12 cellular contexts compared by ENCODE assay signal in genomic region chr7:106418526-106418925, GRCh38.
DNase-seq lines count a peak whose midpoint lies in the region; ATAC-seq and TF ChIP-seq lines count a peak whose summit lies in the region.
"Had no signal": no experiment of that assay in that cellular context is flagged by ENCODE, and none has a peak within 500 bp of the region (broad histone marks: within the 10 kb centered on the region; RNA-seq: fewer than 3 reads in every experiment).

No MANE protein-coding gene starts in this region.

- H3K4me3 ChIP-seq in esophagus (ENCODE audit: low read depth in 1 of 2, low read length in 2 of 2), result no peak overlapping the region
- H3K4me3 ChIP-seq in coronary artery, result no peak overlapping the region

- no peaks in the 10 kb centered on the region for H3K4me1 ChIP-seq in esophagus (ENCODE audit: control insufficient read depth in 2 of 2, insufficient read depth in 2 of 2, low read length in 1 of 2)

- no peak for TF ChIP-seq CTCF in coronary artery (IDR thresholded peaks at IDR 0.05)

- ATAC-seq in HG03342 (IDR thresholded peaks at IDR 0.05; ENCODE audit: unreplicated experiment), result no peak

- 81 to 84% methylated on average over 2 of the region's 2 CpGs for WGBS in esophagus, 2 donors

- H3K27me3 ChIP-seq in esophagus (ENCODE audit: control insufficient read depth in 1 of 2, insufficient read depth in 2 of 2, low read length in 2 of 2), result no peaks in the 10 kb centered on the region

- H3K9me3 ChIP-seq in esophagus (ENCODE audit: control insufficient read depth in 2 of 2, insufficient read depth in 1 of 2, low read depth in 1 of 2, low read length in 1 of 2), result no peaks in the 10 kb centered on the region

- H3K27ac ChIP-seq in esophagus (ENCODE audit: low read depth in 2 of 2, low read length in 1 of 2), result peak overlapping the region; percentile 27 to 57
- H3K27ac ChIP-seq in coronary artery, result peak overlapping the region in 1 of 2 donors; percentile 69

- no peaks in the 10 kb centered on the region for H3K36me3 ChIP-seq in esophagus (ENCODE audit: control insufficient read depth in 2 of 2, insufficient read depth in 2 of 2, low read length in 1 of 2)

- DNase-seq in DMS79 (lab: John Stamatoyannopoulos, UW) (peak; percentile 10), NCI-H526 (lab: John Stamatoyannopoulos, UW) (peak; percentile 79 to 81), renal cortical epithelial cell (ENCODE audit: low read depth) (peak; percentile 95), coronary artery (ENCODE audit: low spot score) (no peak)
- no peak for DNase-seq in stimulated activated CD4-positive, alpha-beta T cell treated with anti-CD3 and anti-CD28 coated beads, Interleukin-15, amount 100 ng/mL, for 24 hours
- DNase-seq: effector CD8-positive, alpha-beta T cell; NCI-H446 treated with DMSO at 0.1 percent for 48 hours; posterior cingulate gyrus; RPMI8226; stimulated activated naive CD4-positive, alpha-beta T cell treated with Interleukin-2 at 50 U/mL for 16 hours had no signal

Comparison
In these comparisons a context has a peak if more than half of its experiments do, and no peak if none do; other contexts are left out.
1. DNase-seq: peak in DMS79 (single experiment), NCI-H526 (2 of 2) and renal cortical epithelial cell (single experiment); none in coronary artery (single experiment) and stimulated activated CD4-positive, alpha-beta T cell treated with anti-CD3 and anti-CD28 coated beads, Interleukin-15, amount 100 ng/mL, for 24 hours (single experiment).